8 cellular contexts compared by ENCODE assay signal in the genomic region with DNA sequence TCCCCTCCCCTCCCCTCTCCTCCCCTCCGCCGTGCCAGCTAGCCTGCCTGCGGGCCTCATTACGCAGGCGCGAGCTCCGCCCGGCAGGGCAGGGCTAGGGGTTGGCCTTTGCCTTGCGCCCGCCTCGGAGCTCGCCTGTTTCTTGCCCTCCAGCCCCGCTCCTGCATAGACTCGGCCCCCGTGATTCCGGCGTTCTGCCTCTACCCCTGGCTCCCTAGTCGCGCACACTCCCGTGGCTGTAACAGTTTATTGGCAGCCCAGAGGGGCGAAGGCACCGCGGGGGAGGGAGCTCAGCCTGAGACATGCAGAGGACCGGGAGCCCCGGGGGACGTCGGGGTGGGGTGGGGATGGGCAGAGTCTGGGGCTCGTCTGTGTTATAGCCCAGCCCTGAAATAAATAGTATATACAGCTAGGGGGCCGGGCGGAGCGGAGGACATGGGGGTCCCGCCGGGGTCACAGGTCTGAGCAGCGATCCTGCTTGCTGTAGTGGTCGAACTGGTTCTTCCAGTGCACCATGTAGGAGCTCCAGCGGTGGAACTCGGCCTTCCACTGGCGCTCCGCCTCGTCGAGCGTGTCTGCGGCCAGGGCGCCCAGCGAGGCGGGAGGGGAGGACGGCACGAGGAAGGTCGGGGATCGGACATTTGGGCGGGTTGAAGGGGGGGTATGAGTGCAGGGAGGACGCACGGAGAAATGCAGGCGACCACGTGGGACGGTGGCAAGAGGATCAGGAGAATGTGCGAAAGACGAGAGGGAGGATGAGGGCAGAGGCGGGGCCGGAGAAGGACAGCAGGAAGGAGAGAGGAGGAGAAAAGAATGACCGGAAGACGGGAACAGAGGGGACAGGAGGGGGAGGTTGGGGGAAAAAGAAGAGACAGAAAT. TPM values are rescaled to one million over a fixed set of nuclear protein-coding genes. Genes with fewer than 3 reads are reported as not detected.
A peak's percentile ranks its signal among the peaks of the same experiment; 100 is the strongest.
DNase-seq lines count a peak whose midpoint lies in the region; ATAC-seq and TF ChIP-seq lines count a peak whose summit lies in the region.

No MANE protein-coding gene starts in this region.

- WGBS in suprapubic skin: under 1% methylated on average over 54 of the region's 62 CpGs

- no peak for TF ChIP-seq EP300 in suprapubic skin (IDR thresholded peaks at IDR 0.05)

- DNase-seq in G401 (ENCODE audit: low spot score) (peak; percentile 94), HCT116 (ENCODE audit: low read depth, low spot score) (peak; percentile 80), NCI-H1048 (lab: John Stamatoyannopoulos, UW) (peak; percentile 81), SK-N-DZ (ENCODE audit: low spot score) (peak; percentile 93), globus pallidus (ENCODE audit: low spot score) (peak; percentile 95), occipital lobe (lab: John Stamatoyannopoulos, UW) (peak; percentile 96), suprapubic skin (ENCODE audit: low spot score in 2 of 2) (peak; percentile 95 to 96)
- DNase-seq in activated naive CD4-positive, alpha-beta T cell treated with anti-CD3 and anti-CD28 coated beads, Interleukin-2, amount 10 ng/mL, durations not matched to agents 7 days and 5 days: peak; percentile 94

- H4K20me1 ChIP-seq in HCT116 (ENCODE audit: insufficient read depth): no peaks in the 10 kb centered on the region

- no peak for TF ChIP-seq RAD21 in HCT116 (IDR thresholded peaks at IDR 0.05; ENCODE audit: low read depth)

- POLR2A ChIA-PET in HCT116 (lab: Charles Lee): interaction anchor here (0.5 to 2.7 kb wide), 15 partner anchors 12 to 327 kb away, joined by 3 to 31 read pairs (median 4); partner anchors contain the start of genes MOSPD3, PLOD3, POP7 and SLC12A9

- H3K36me3 ChIP-seq in HCT116 (ENCODE audit: control insufficient read depth in 1 of 2, insufficient read depth in 2 of 2, low read length in 2 of 2): peaks cover 24 to 40% of the 10 kb centered on the region in 2 experiments; a peak in 3 of 4 replicates
- peaks cover 36% of the 10 kb centered on the region for H3K36me3 ChIP-seq in suprapubic skin

- H3K4me3 ChIP-seq in HCT116 (replicated peaks in 1 of 2; ENCODE audit: low read depth in 1 of 2, low read length in 2 of 2): peak overlapping the region; percentile 63 to 83
- peak overlapping the region; percentile 67 for H3K4me3 ChIP-seq in suprapubic skin

- H3K4me1 ChIP-seq in HCT116 (ENCODE audit: control insufficient read depth in 1 of 2, insufficient read depth in 2 of 2, low read length in 2 of 2) (peaks cover 8 to 52% of the 10 kb centered on the region in 2 experiments), suprapubic skin (peaks cover 50% of the 10 kb centered on the region)

- no peak overlapping the region for H2AFZ ChIP-seq in HCT116 (ENCODE audit: low read depth, low read length, poor library complexity, severe bottlenecking)

- no peaks in the 10 kb centered on the region for H3K9me3 Mint-ChIP-seq in activated naive CD4-positive, alpha-beta T cell treated with anti-CD3 and anti-CD28 coated beads, Interleukin-2, amount 10 ng/mL, durations not matched to agents 7 days and 5 days

- in situ Hi-C loops in G401 (cut with HindIII; ENCODE audit: low sequenced_read_pairs): loop anchor here (10.0 kb wide), 1 partner anchor 165 kb away; no protein-coding TSS in a partner anchor

- peaks cover 37% of the 10 kb centered on the region for H3K79me2 ChIP-seq in HCT116 (ENCODE audit: insufficient read depth, low read length)

- H3K9me3 ChIP-seq in HCT116 (ENCODE audit: control insufficient read depth in 1 of 2, insufficient read depth in 1 of 2, low read depth in 1 of 2, low read length in 2 of 2) (no peaks in the 10 kb centered on the region), suprapubic skin (no peaks in the 10 kb centered on the region)

- ATAC-seq in HCT116: peak; percentile 88

- H3K9ac ChIP-seq in HCT116 (ENCODE audit: low read length): peak overlapping the region; percentile 97

- peak overlapping the region; percentile 85 for H3K27ac ChIP-seq in HCT116 (ENCODE audit: low read depth, low read length)
- peak overlapping the region; percentile 89 for H3K27ac ChIP-seq in suprapubic skin

- no peaks in the 10 kb centered on the region for H3K9me2 ChIP-seq in HCT116 (ENCODE audit: insufficient read depth)

- H3K4me3 Mint-ChIP-seq in activated naive CD4-positive, alpha-beta T cell treated with anti-CD3 and anti-CD28 coated beads, Interleukin-2, amount 10 ng/mL, durations not matched to agents 7 days and 5 days: peak overlapping the region; percentile 76

- H3K36me3 Mint-ChIP-seq in activated naive CD4-positive, alpha-beta T cell treated with anti-CD3 and anti-CD28 coated beads, Interleukin-2, amount 10 ng/mL, durations not matched to agents 7 days and 5 days: peaks cover 37% of the 10 kb centered on the region

- peak overlapping the region; percentile 75 for H3K27ac Mint-ChIP-seq in activated naive CD4-positive, alpha-beta T cell treated with anti-CD3 and anti-CD28 coated beads, Interleukin-2, amount 10 ng/mL, durations not matched to agents 7 days and 5 days

- TF ChIP-seq CTCF in HCT116 (IDR thresholded peaks at IDR 0.05 in 2 of 3, conservative IDR thresholded peaks at IDR 0.05 in 1 of 3; ENCODE audit: borderline replicate concordance in 1 of 3, insufficient read depth in 1 of 3, low read depth in 2 of 3, low read length in 2 of 3) (no peak), suprapubic skin (IDR thresholded peaks at IDR 0.05) (no peak)

- CTCF ChIA-PET in HCT116 (lab: Charles Lee): interaction anchor here (0.7 to 1.6 kb wide), 11 partner anchors 8 to 393 kb away, joined by 3 to 8 read pairs (median 4); partner anchors contain the start of genes POP7, SRRT and ZNHIT1
- CTCF ChIA-PET in activated naive CD4-positive, alpha-beta T cell treated with anti-CD3 and anti-CD28 coated beads, Interleukin-2, amount 10 ng/mL, durations not matched to agents 7 days and 5 days (lab: Charles Lee): interaction anchor here (1.0 to 1.4 kb wide), 6 partner anchors 15 to 281 kb away, joined by 3 to 5 read pairs (median 3); partner anchors contain the start of genes POP7, SLC12A9 and SRRT

- H3K4me2 ChIP-seq in HCT116 (ENCODE audit: low read length): peak overlapping the region; percentile 98

- RAD21 ChIA-PET in HCT116 (lab: Charles Lee; ENCODE audit: low non-redundant PET in 1 of 2, low total read pairs in 2 of 2, uncharacterized antibody in 2 of 2, unreplicated experiment in 2 of 2): interaction anchor here (0.6 to 0.9 kb wide), 5 partner anchors 15 to 304 kb away, joined by 3 to 7 read pairs (median 4); partner anchors contain the start of genes EPHB4 (in 1 of the 2) and SRRT (in 1 of the 2)

- peaks cover 55% of the 10 kb centered on the region for H3K4me1 Mint-ChIP-seq in activated naive CD4-positive, alpha-beta T cell treated with anti-CD3 and anti-CD28 coated beads, Interleukin-2, amount 10 ng/mL, durations not matched to agents 7 days and 5 days

- intact Hi-C loops in HCT116 (cut with micrococcal nuclease): no loop called here

- BruUV-seq in HCT116 (replicated peaks; lab: Mats Ljungman, UMichigan): no TSS peak

- H3K27me3 Mint-ChIP-seq in activated naive CD4-positive, alpha-beta T cell treated with anti-CD3 and anti-CD28 coated beads, Interleukin-2, amount 10 ng/mL, durations not matched to agents 7 days and 5 days: peaks cover 54% of the 10 kb centered on the region

- peak; percentile 84 for TF ChIP-seq POLR2A in HCT116 (IDR thresholded peaks at IDR 0.05; ENCODE audit: borderline replicate concordance, extremely low read depth, insufficient read depth, insufficient read length)
- no peak for TF ChIP-seq POLR2A in suprapubic skin (IDR thresholded peaks at IDR 0.05)

- H3K27me3 ChIP-seq in HCT116 (ENCODE audit: insufficient read depth, low read length): no peaks in the 10 kb centered on the region
- peaks cover 5% of the 10 kb centered on the region for H3K27me3 ChIP-seq in suprapubic skin

TF ChIP-seq in HCT116, 20 proteins besides CTCF, POLR2A, EP300 and RAD21:
- peak; percentile 87 for TF ChIP-seq POLR2AphosphoS5 (IDR thresholded peaks at IDR 0.05; ENCODE audit: low read depth, low read length)
- no peak for TF ChIP-seq EZH2phosphoT487 (IDR thresholded peaks at IDR 0.05; ENCODE audit: borderline replicate concordance)
- TF ChIP-seq YY1 (IDR thresholded peaks at IDR 0.05; ENCODE audit: extremely low read depth, insufficient replicate concordance, low read depth, low read length): peak; percentile 38

RNA-seq across cellular contexts. Expression of gene UFSP1, which starts 0.5 kb away (rescaled TPM):
- total RNA-seq in G401 (2014; rRNA removed; shearing (Covaris generic)): 2.5 and 3.6 TPM in 2 replicates
- 5.6 TPM for total RNA-seq in HCT116 (2021; ENCODE audit: unreplicated experiment)
- polyA plus RNA-seq in HCT116 (2012): 2.4 and 3.1 TPM in 2 replicates
- polyA plus RNA-seq in SK-N-DZ (2014; cell fraction: cytosol; rRNA removed): 1.4 and 2.5 TPM in 2 replicates
- polyA plus RNA-seq in SK-N-DZ (2014; cell fraction: nucleus; rRNA removed): 1.7 and 3.6 TPM in 2 replicates
- 2.5 TPM for total RNA-seq in occipital lobe
- 1 to 10 TPM; 1.1 to 2.3 (median 1.7) TPM for total RNA-seq in suprapubic skin

RNA-seq across cellular contexts. Expression of gene ACHE, which starts 5.7 kb away (rescaled TPM):
- total RNA-seq in G401 (2014; rRNA removed; shearing (Covaris generic)): 3.6 and 5.0 TPM in 2 replicates
- total RNA-seq in HCT116 (2021; ENCODE audit: unreplicated experiment) (1.8 TPM), occipital lobe (16.1 TPM), suprapubic skin (1 to 10 TPM in 1 of 4 donors, under 1 TPM in 2, not detected in 1; 0.30 to 2.5 (median 0.81) TPM)
- polyA plus RNA-seq in HCT116 (2012): 0.57 and 0.86 TPM in 2 replicates
- polyA plus RNA-seq in SK-N-DZ (2014; cell fraction: cytosol; rRNA removed): 1.0 and 2.4 TPM in 2 replicates
- polyA plus RNA-seq in SK-N-DZ (2014; cell fraction: nucleus; rRNA removed): 1.9 and 4.2 TPM in 2 replicates

RNA-seq across cellular contexts. Expression of gene SRRT, which starts 15.1 kb away (rescaled TPM):
- 92.2 and 134 TPM in 2 replicates for total RNA-seq in G401 (2014; rRNA removed; shearing (Covaris generic))
- total RNA-seq in HCT116 (2021; ENCODE audit: unreplicated experiment) (252 TPM), occipital lobe (29.5 TPM), suprapubic skin (100 to 1,000 TPM in 2 of 4 donors, 10 to 100 TPM in 2; 62.8 to 163 (median 92.8) TPM)
- 143 and 146 TPM in 2 replicates for polyA plus RNA-seq in HCT116 (2012)
- 90.7 and 111 TPM in 2 replicates for polyA plus RNA-seq in SK-N-DZ (2014; cell fraction: cytosol; rRNA removed)
- 447 and 506 TPM in 2 replicates for polyA plus RNA-seq in SK-N-DZ (2014; cell fraction: nucleus; rRNA removed)

RNA-seq across cellular contexts. Expression of gene TRIP6, which starts 22.8 kb away (rescaled TPM):
- total RNA-seq in G401 (2014; rRNA removed; shearing (Covaris generic)): 360 and 395 TPM in 2 replicates
- total RNA-seq in HCT116 (2021; ENCODE audit: unreplicated experiment) (102 TPM), occipital lobe (5.8 TPM), suprapubic skin (100 to 1,000 TPM in 1 of 4 donors, 10 to 100 TPM in 3; 66.3 to 113 (median 80.7) TPM)
- polyA plus RNA-seq in HCT116 (2012): 99.7 and 124 TPM in 2 replicates
- polyA plus RNA-seq in SK-N-DZ (2014; cell fraction: cytosol; rRNA removed): 0.49 and 2.7 TPM in 2 replicates
- polyA plus RNA-seq in SK-N-DZ (2014; cell fraction: nucleus; rRNA removed): 2.1 and 11.7 TPM in 2 replicates

RNA-seq across cellular contexts. Expression of gene SLC12A9, which starts 37.5 kb away (rescaled TPM):
- 15.8 and 25.8 TPM in 2 replicates for total RNA-seq in G401 (2014; rRNA removed; shearing (Covaris generic))
- total RNA-seq in HCT116 (2021; ENCODE audit: unreplicated experiment): 24.6 TPM
- 14.7 and 15.4 TPM in 2 replicates for polyA plus RNA-seq in HCT116 (2012)
- 12.9 and 13.8 TPM in 2 replicates for polyA plus RNA-seq in SK-N-DZ (2014; cell fraction: cytosol; rRNA removed)
- 24.2 and 33.9 TPM in 2 replicates for polyA plus RNA-seq in SK-N-DZ (2014; cell fraction: nucleus; rRNA removed)
- 30.1 TPM for total RNA-seq in occipital lobe
- total RNA-seq in suprapubic skin: 10 to 100 TPM; 22.5 to 33.8 (median 26.4) TPM

Comparison
In these comparisons a context has a peak if more than half of its experiments do, and no peak if none do; other contexts are left out.
1. Peak in every context shown above with its lines: DNase-seq, ATAC-seq, H3K4me3 ChIP-seq and H3K27ac ChIP-seq.